Comparison of ENCODE assay signal across 8 cellular contexts in genomic region chr4:112297495-112297894, GRCh38. TPM values are rescaled to one million over a fixed set of nuclear protein-coding genes. Genes with fewer than 3 reads are reported as not detected.
DNase-seq lines count a peak whose midpoint lies in the region; ATAC-seq, FAIRE-seq and TF ChIP-seq lines count a peak whose summit lies in the region.

No MANE protein-coding gene starts in this region.

- H3K4me3 ChIP-seq in SK-N-SH (ENCODE audit: low read depth in 2 of 2, low read length in 1 of 2): peak overlapping the region; percentile 47 to 50

- no peaks in the 10 kb centered on the region for H3K23me2 ChIP-seq in H9 (ENCODE audit: insufficient read length, low read depth, low read length, poor library complexity, severe bottlenecking)

- H3K4me2 ChIP-seq in SK-N-SH (peak overlapping the region; percentile 69), H9 (ENCODE audit: insufficient read depth, insufficient read length, low read length) (no peak overlapping the region)

- TF ChIP-seq EP300 in SK-N-SH (IDR thresholded peaks at IDR 0.05; ENCODE audit: borderline replicate concordance in 1 of 2, low read depth in 1 of 2, low read length in 1 of 2): no peak; a peak in 1 of 4 replicates

- CTCF ChIA-PET in SK-N-SH (lab: Yijun Ruan, JAX): no interaction called here

- H3K27ac Mint-ChIP-seq in stimulated activated effector memory CD8-positive, alpha-beta T cell treated with anti-CD3 and anti-CD28 coated beads, Interleukin-12 subunit alpha, Interleukin-12 subunit beta, amount 100 ng/mL, for 72 hours: peak overlapping the region; percentile 70
- H3K27ac Mint-ChIP-seq in H9: no peak overlapping the region

- peak overlapping the region; percentile 64 for H3K9ac ChIP-seq in SK-N-SH
- H3K9ac ChIP-seq in H9 (ENCODE audit: extremely low read depth, insufficient read length, low read length): no peak overlapping the region

- H2BK15ac ChIP-seq in H9 (ENCODE audit: low read depth, low read length): no peak overlapping the region

- no peak for FAIRE-seq in frontal cortex (lab: Jason Lieb, UNC)

- TF ChIP-seq CTCF in SK-N-SH (IDR thresholded peaks at IDR 0.05) (no peak), H9 (conservative IDR thresholded peaks at IDR 0.05) (no peak)

- H3K9me3 ChIP-seq in SK-N-SH (no peaks in the 10 kb centered on the region), H9 (ENCODE audit: control insufficient read depth, low read depth, low read length) (no peaks in the 10 kb centered on the region)

- H3K27me3 ChIP-seq in SK-N-SH (ENCODE audit: insufficient read depth) (no peaks in the 10 kb centered on the region), H9 (ENCODE audit: insufficient read depth, low read length) (no peaks in the 10 kb centered on the region)

- H3K4me3 Mint-ChIP-seq in stimulated activated effector memory CD8-positive, alpha-beta T cell treated with anti-CD3 and anti-CD28 coated beads, Interleukin-12 subunit alpha, Interleukin-12 subunit beta, amount 100 ng/mL, for 72 hours: peak overlapping the region; percentile 50
- H3K4me3 Mint-ChIP-seq in H9: no peak overlapping the region

- H3T11ph ChIP-seq in H9 (ENCODE audit: low read length): no peak overlapping the region

- intact Hi-C loops in Right ventricle myocardium superior (cut with DNase I): no loop called here

- no peaks in the 10 kb centered on the region for H3K9me2 ChIP-seq in SK-N-SH

- no peaks in the 10 kb centered on the region; the same call in 1 of the 2 replicates for H3K27me3 Mint-ChIP-seq in H9 (ENCODE audit: low read depth)

- peaks cover 5% of the 10 kb centered on the region for H3F3A ChIP-seq in SK-N-SH (replicated peaks; ENCODE audit: insufficient read depth)

- no peak for TF ChIP-seq RAD21 in SK-N-SH (IDR thresholded peaks at IDR 0.05; ENCODE audit: low read length)

- H2AFZ ChIP-seq in SK-N-SH (ENCODE audit: low read depth) (peak overlapping the region; percentile 85), H9 (ENCODE audit: low read length) (no peak overlapping the region)

- ATAC-seq in GM21723 (IDR thresholded peaks at IDR 0.05; ENCODE audit: unreplicated experiment) (peak; percentile 1), Right ventricle myocardium superior (ENCODE audit: poor library complexity) (peak; percentile 40)
- ATAC-seq in stimulated activated effector memory CD8-positive, alpha-beta T cell treated with anti-CD3 and anti-CD28 coated beads, Interleukin-12 subunit alpha, Interleukin-12 subunit beta, amount 100 ng/mL, for 72 hours: no peak

- H3K9me3 Mint-ChIP-seq in stimulated activated effector memory CD8-positive, alpha-beta T cell treated with anti-CD3 and anti-CD28 coated beads, Interleukin-12 subunit alpha, Interleukin-12 subunit beta, amount 100 ng/mL, for 72 hours: no peaks in the 10 kb centered on the region
- no peaks in the 10 kb centered on the region for H3K9me3 Mint-ChIP-seq in H9

- no peaks in the 10 kb centered on the region for H3K36me3 Mint-ChIP-seq in stimulated activated effector memory CD8-positive, alpha-beta T cell treated with anti-CD3 and anti-CD28 coated beads, Interleukin-12 subunit alpha, Interleukin-12 subunit beta, amount 100 ng/mL, for 72 hours
- no peaks in the 10 kb centered on the region for H3K36me3 Mint-ChIP-seq in H9 (ENCODE audit: insufficient read depth in 1 of 3, low read depth in 3 of 3)

- no peak overlapping the region for H3K23ac ChIP-seq in H9 (ENCODE audit: insufficient read length, low read depth, low read length)

- no peak for DNase-seq in SK-N-SH
- DNase-seq in Right ventricle myocardium superior: no peak
- DNase-seq in stimulated activated effector memory CD8-positive, alpha-beta T cell treated with anti-CD3 and anti-CD28 coated beads, Interleukin-12 subunit alpha, Interleukin-12 subunit beta, amount 100 ng/mL, for 72 hours (ENCODE audit: low spot score in 2 of 2): no peak
- DNase-seq in stimulated activated CD4-positive, alpha-beta T cell treated with anti-CD3 and anti-CD28 coated beads, Interleukin-1b, Interleukin-23, amount 100 ng/mL, for 48 hours: no peak
- no peak for DNase-seq in DMS79 treated with DMSO at 0.1 percent for 48 hours (lab: John Stamatoyannopoulos, UW)
- DNase-seq in H9: no peak
- no peak for DNase-seq in frontal cortex (ENCODE audit: low spot score in 2 of 2)

- H3K14ac ChIP-seq in H9 (ENCODE audit: insufficient read depth, low read length): no peak overlapping the region

- H3K27ac ChIP-seq in SK-N-SH (ENCODE audit: low read depth in 2 of 2, low read length in 1 of 2): peak overlapping the region; percentile 55 to 72
- no peak overlapping the region for H3K27ac ChIP-seq in H9 (ENCODE audit: insufficient read length, low read depth, low read length)

- H4K8ac ChIP-seq in H9 (replicated peaks; ENCODE audit: insufficient read length, low read depth, low read length): no peak overlapping the region

- peaks cover 6% of the 10 kb centered on the region for H3K4me1 Mint-ChIP-seq in stimulated activated effector memory CD8-positive, alpha-beta T cell treated with anti-CD3 and anti-CD28 coated beads, Interleukin-12 subunit alpha, Interleukin-12 subunit beta, amount 100 ng/mL, for 72 hours
- H3K4me1 Mint-ChIP-seq in H9: no peaks in the 10 kb centered on the region

- no peak overlapping the region for H3K18ac ChIP-seq in H9 (ENCODE audit: insufficient read length, low read depth, low read length)

- no peak overlapping the region for H2BK5ac ChIP-seq in H9 (ENCODE audit: insufficient read length, low read length)

- H2AK5ac ChIP-seq in H9 (ENCODE audit: insufficient read length, low read length): no peak overlapping the region

- H3K56ac ChIP-seq in H9 (ENCODE audit: insufficient read length, low read depth, low read length): no peak overlapping the region

- no peak overlapping the region for H2BK120ac ChIP-seq in H9 (ENCODE audit: low read depth, low read length, poor library complexity, severe bottlenecking)

- H4K20me1 ChIP-seq in SK-N-SH (ENCODE audit: insufficient read depth) (no peaks in the 10 kb centered on the region), H9 (ENCODE audit: control insufficient read depth, insufficient read depth, insufficient read length) (no peaks in the 10 kb centered on the region)

- no peak overlapping the region for H4K91ac ChIP-seq in H9 (ENCODE audit: insufficient read length, low read depth, low read length)

- no peak overlapping the region for H2BK12ac ChIP-seq in H9 (ENCODE audit: insufficient read length, low read depth, low read length)

- no peaks in the 10 kb centered on the region for H3K79me2 ChIP-seq in SK-N-SH (ENCODE audit: insufficient read depth)
- H3K79me2 ChIP-seq in H9 (ENCODE audit: insufficient read depth, low read length): no peaks in the 10 kb centered on the region

- H3K79me1 ChIP-seq in H9 (ENCODE audit: insufficient read depth, low read depth, low read length, poor library complexity, severe bottlenecking): no peaks in the 10 kb centered on the region

- H2BK20ac ChIP-seq in H9 (ENCODE audit: low read depth, low read length, poor library complexity, severe bottlenecking): no peak overlapping the region

- H3K4ac ChIP-seq in H9 (ENCODE audit: low read depth, low read length): no peak overlapping the region

- 19% methylated on average over 1 of the region's 1 CpG for WGBS in SK-N-SH (ENCODE audit: low lambda C conversion rate)
- no CpG with 5 or more reads among the region's 1 CpG for WGBS in H9 (ENCODE audit: extremely low coverage, insufficient read length, low lambda C conversion rate)

- H3K36me3 ChIP-seq in SK-N-SH (replicated peaks in 1 of 2; ENCODE audit: control insufficient read depth in 1 of 2, insufficient read depth in 2 of 2, low read length in 1 of 2): no peaks in the 10 kb centered on the region

- peaks cover 0 to 6% of the 10 kb centered on the region in 2 experiments; a peak in 2 of 4 replicates for H3K4me1 ChIP-seq in SK-N-SH (ENCODE audit: control insufficient read depth in 1 of 2, insufficient read depth in 2 of 2, low read depth in 1 of 2, low read length in 1 of 2)
- peaks cover 1% of the 10 kb centered on the region for H3K4me1 ChIP-seq in H9 (ENCODE audit: insufficient read depth, low read length)

- POLR2A ChIA-PET in SK-N-SH (lab: Yijun Ruan, JAX): no interaction called here

- H4K5ac ChIP-seq in H9 (ENCODE audit: insufficient read length, low read depth, low read length): no peak overlapping the region

TF ChIP-seq in SK-N-SH, 30 proteins besides CTCF, POLR2A, EP300 and RAD21 (continues in another document):
- no peak for TF ChIP-seq EZH2phosphoT487 (IDR thresholded peaks at IDR 0.05; ENCODE audit: borderline replicate concordance, low read depth)
- TF ChIP-seq RFX5 (IDR thresholded peaks at IDR 0.05; ENCODE audit: low read length): no peak
- TF ChIP-seq NFIC (IDR thresholded peaks at IDR 0.05; ENCODE audit: borderline replicate concordance): no peak
- no peak for TF ChIP-seq USF1 (IDR thresholded peaks at IDR 0.05; ENCODE audit: borderline replicate concordance, low read depth)
- no peak for TF ChIP-seq MXI1 (IDR thresholded peaks at IDR 0.05; ENCODE audit: low read depth, low read length)
- no peak for TF ChIP-seq SIN3A (IDR thresholded peaks at IDR 0.05; ENCODE audit: borderline replicate concordance, low read depth, low read length)
- TF ChIP-seq TAF1 (IDR thresholded peaks at IDR 0.05; ENCODE audit: borderline replicate concordance, low read depth, low read length): no peak
- TF ChIP-seq GABPA (IDR thresholded peaks at IDR 0.05; ENCODE audit: low read depth): no peak
- TF ChIP-seq FOXJ3 (CRISPR knock-in tag; IDR thresholded peaks at IDR 0.05): no peak
- TF ChIP-seq GATA2 (CRISPR knock-in tag; IDR thresholded peaks at IDR 0.05): no peak
- no peak for TF ChIP-seq NRF1 (IDR thresholded peaks at IDR 0.05; ENCODE audit: low read depth, low read length)

RNA-seq across cellular contexts. Expression of gene ALPK1, which starts 0.3 kb away (rescaled TPM):
- 2.8 and 4.5 TPM in 2 replicates for polyA plus RNA-seq in SK-N-SH (2012; rRNA removed)
- 2.6 and 2.7 TPM in 2 replicates for polyA plus RNA-seq in SK-N-SH (2012; cell fraction: cytosol; rRNA removed)
- 10.2 and 12.8 TPM in 2 replicates for polyA plus RNA-seq in SK-N-SH (2012; cell fraction: nucleus; rRNA removed)
- total RNA-seq in Right ventricle myocardium superior: 4.0 TPM
- 0.17 and 0.50 TPM in 2 replicates for total RNA-seq in H9 (2021)
- total RNA-seq in frontal cortex: 4.9 TPM

RNA-seq across cellular contexts. Expression of gene TIFA, which starts 11.8 kb away (rescaled TPM):
- 1.8 and 2.3 TPM in 2 replicates for polyA plus RNA-seq in SK-N-SH (2012; rRNA removed)
- 3.2 and 3.4 TPM in 2 replicates for polyA plus RNA-seq in SK-N-SH (2012; cell fraction: cytosol; rRNA removed)
- polyA plus RNA-seq in SK-N-SH (2012; cell fraction: nucleus; rRNA removed): 0.36 and 1.2 TPM in 2 replicates
- 24.3 TPM for total RNA-seq in Right ventricle myocardium superior
- total RNA-seq in H9 (2021): 1.8 and 2.3 TPM in 2 replicates
- 7.3 TPM for total RNA-seq in frontal cortex
